In genomic region chr6:33249732-33250625, GRCh38 we compare ENCODE assay signal across 8 cellular contexts.
DNase-seq lines count a peak whose midpoint lies in the region; ATAC-seq and TF ChIP-seq lines count a peak whose summit lies in the region.

No MANE protein-coding gene starts in this region.

- peak overlapping the region; percentile 90 to 94 for H3K4me3 Mint-ChIP-seq in stimulated activated naive CD8-positive, alpha-beta T cell treated with anti-CD3 and anti-CD28 coated beads, Interleukin-15, amount 100 ng/mL, for 72 hours

- H3K4me3 ChIP-seq in GM06990 (replicated peaks; ENCODE audit: low read depth, low read length) (peak overlapping the region; percentile 92), LNCaP clone FGC (ENCODE audit: low read depth, low read length) (peak overlapping the region; percentile 56), astrocyte of the spinal cord (ENCODE audit: low read depth, low read length) (peak overlapping the region; percentile 48)

- ATAC-seq in stimulated activated naive CD8-positive, alpha-beta T cell treated with anti-CD3 and anti-CD28 coated beads, Interleukin-15, amount 100 ng/mL, for 72 hours, result no peak
- no peak for ATAC-seq in HG03342 (IDR thresholded peaks at IDR 0.05; ENCODE audit: unreplicated experiment)
- no peak for ATAC-seq in HG02938 (IDR thresholded peaks at IDR 0.05; ENCODE audit: unreplicated experiment)

- H3K36me3 ChIP-seq in GM06990 (ENCODE audit: control insufficient read depth, insufficient read depth, low read length), result peaks cover 2% of the 10 kb centered on the region

- no peak for TF ChIP-seq CTCF in GM06990 (IDR thresholded peaks at IDR 0.05; ENCODE audit: insufficient read depth, low read length, poor library complexity, severe bottlenecking)
- no peak for TF ChIP-seq CTCF in LNCaP clone FGC (IDR thresholded peaks at IDR 0.05; ENCODE audit: control insufficient read depth, extremely low read depth, insufficient read depth)
- TF ChIP-seq CTCF in astrocyte of the spinal cord (IDR thresholded peaks at IDR 0.05; ENCODE audit: low read depth, low read length), result no peak

- H3K4me1 Mint-ChIP-seq in stimulated activated naive CD8-positive, alpha-beta T cell treated with anti-CD3 and anti-CD28 coated beads, Interleukin-15, amount 100 ng/mL, for 72 hours, result peaks cover 47% of the 10 kb centered on the region

- no peaks in the 10 kb centered on the region for H3K27me3 Mint-ChIP-seq in stimulated activated naive CD8-positive, alpha-beta T cell treated with anti-CD3 and anti-CD28 coated beads, Interleukin-15, amount 100 ng/mL, for 72 hours

- DNase-seq in GM06990 (ENCODE audit: extremely low read depth, insufficient read length), result no peak
- DNase-seq in LNCaP clone FGC (ENCODE audit: low read depth), result no peak
- peak; percentile 76 for DNase-seq in astrocyte of the spinal cord (ENCODE audit: low read depth, low spot score)
- DNase-seq in iris pigment epithelial cell (ENCODE audit: low read depth), result peak; percentile 91
- peak in 1 of 2 donors; percentile 14 for DNase-seq in stimulated activated naive CD8-positive, alpha-beta T cell treated with anti-CD3 and anti-CD28 coated beads, Interleukin-15, amount 100 ng/mL, for 72 hours
- no peak for DNase-seq in NCI-H187 (lab: John Stamatoyannopoulos, UW)

- no peaks in the 10 kb centered on the region for H3K27me3 ChIP-seq in GM06990 (replicated peaks; ENCODE audit: control insufficient read depth, insufficient read depth, low read length)

- in situ Hi-C loops in astrocyte of the spinal cord (cut with HindIII; ENCODE audit: low sequenced_read_pairs), result no loop called here

- peak overlapping the region; percentile 96 to 97 for H3K27ac Mint-ChIP-seq in stimulated activated naive CD8-positive, alpha-beta T cell treated with anti-CD3 and anti-CD28 coated beads, Interleukin-15, amount 100 ng/mL, for 72 hours

- H3K9me3 Mint-ChIP-seq in stimulated activated naive CD8-positive, alpha-beta T cell treated with anti-CD3 and anti-CD28 coated beads, Interleukin-15, amount 100 ng/mL, for 72 hours, result no peaks in the 10 kb centered on the region

Comparison
In these comparisons a context has a peak if more than half of its experiments do, and no peak if none do; other contexts are left out.
1. DNase-seq: peak in astrocyte of the spinal cord (single experiment) and iris pigment epithelial cell (single experiment); none in GM06990 (single experiment), LNCaP clone FGC (single experiment) and NCI-H187 (0 of 2).
2. Peak in every context shown above with its lines, with median percentiles within 50 percentile points of each other: H3K4me3 ChIP-seq.